In genomic region chrX:140918398-140919043, GRCh38 we compare ENCODE assay signal across 8 cellular contexts.
DNase-seq lines count a peak whose midpoint lies in the region; ATAC-seq and TF ChIP-seq lines count a peak whose summit lies in the region.

No MANE protein-coding gene starts in this region.

- H3K4me3 Mint-ChIP-seq in immature natural killer cell, result peak overlapping the region in 1 of 5 donors; percentile 23
- no peak overlapping the region for H3K4me3 Mint-ChIP-seq in stimulated activated effector memory CD8-positive, alpha-beta T cell treated with anti-CD3 and anti-CD28 coated beads, Interleukin-12 subunit alpha, Interleukin-12 subunit beta, amount 100 ng/mL, for 72 hours

- peak; percentile 84 for ATAC-seq in GM21447 (IDR thresholded peaks at IDR 0.05; ENCODE audit: unreplicated experiment)
- peak; percentile 61 for ATAC-seq in HG03565 (IDR thresholded peaks at IDR 0.05; ENCODE audit: unreplicated experiment)
- ATAC-seq in PC-3, result peak; percentile 33; the same call in 1 of the 2 replicates
- peak; percentile 47 for ATAC-seq in stimulated activated effector memory CD8-positive, alpha-beta T cell treated with anti-CD3 and anti-CD28 coated beads, Interleukin-12 subunit alpha, Interleukin-12 subunit beta, amount 100 ng/mL, for 72 hours

- H3K27me3 Mint-ChIP-seq in immature natural killer cell (ENCODE audit: low read depth in 3 of 3), result peaks cover 0 to 3% (median 2%) of the 10 kb centered on the region in 3 donors

- intact Hi-C loops in PC-3 (cut with micrococcal nuclease), result loop anchor here (10.0 kb wide), 3 partner anchors 256 to 1006 kb away; partner anchors contain the start of gene LDOC1

- peak; percentile 86 for TF ChIP-seq CTCF in PC-3 (conservative IDR thresholded peaks at IDR 0.05; ENCODE audit: low read depth, low read length)

- H3K27ac ChIP-seq in PC-3 (ENCODE audit: low read length), result no peak overlapping the region

- POLR2A ChIA-PET in PC-3 (lab: Charles Lee; ENCODE audit: unreplicated experiment), result interaction anchor here (0.7 kb wide), 1 partner anchor 259 kb away, joined by 3 read pairs; no protein-coding TSS in a partner anchor

- H3K4me1 Mint-ChIP-seq in immature natural killer cell, result peaks cover 3 to 13% of the 10 kb centered on the region in 2 donors
- H3K4me1 Mint-ChIP-seq in stimulated activated effector memory CD8-positive, alpha-beta T cell treated with anti-CD3 and anti-CD28 coated beads, Interleukin-12 subunit alpha, Interleukin-12 subunit beta, amount 100 ng/mL, for 72 hours, result peaks cover 9% of the 10 kb centered on the region

- H3K9ac ChIP-seq in PC-3 (ENCODE audit: low read length), result no peak overlapping the region

- no TSS peak for BruUV-seq in PC-3 (replicated peaks; lab: Mats Ljungman, UMichigan)

- no peaks in the 10 kb centered on the region for H3F3A ChIP-seq in PC-3 (ENCODE audit: low read length, unreplicated experiment)

- H3K27ac Mint-ChIP-seq in immature natural killer cell, result peak overlapping the region in 2 of 6 donors; percentile 7 to 24
- H3K27ac Mint-ChIP-seq in stimulated activated effector memory CD8-positive, alpha-beta T cell treated with anti-CD3 and anti-CD28 coated beads, Interleukin-12 subunit alpha, Interleukin-12 subunit beta, amount 100 ng/mL, for 72 hours, result peak overlapping the region; percentile 84

- no peaks in the 10 kb centered on the region for H3K79me2 ChIP-seq in PC-3 (ENCODE audit: low read length)

- 0 out of 2 replicates have a peak, but pooled peaks cover 6% of the 10 kb centered on the region for H3K4me1 ChIP-seq in PC-3 (ENCODE audit: insufficient read depth, low read length)

- H3K9me3 Mint-ChIP-seq in immature natural killer cell, result peaks cover 0 to 3% (median 0%) of the 10 kb centered on the region in 6 donors
- H3K9me3 Mint-ChIP-seq in stimulated activated effector memory CD8-positive, alpha-beta T cell treated with anti-CD3 and anti-CD28 coated beads, Interleukin-12 subunit alpha, Interleukin-12 subunit beta, amount 100 ng/mL, for 72 hours, result peaks cover 2% of the 10 kb centered on the region

- DNase-seq in SIG-M5 treated with dmso at 0.1 percent for 504 hours (lab: John Stamatoyannopoulos, UW; ENCODE audit: unreplicated experiment) (peak; percentile 45), SIG-M5 (lab: John Stamatoyannopoulos, UW) (no peak), PC-3 (peak; percentile 70), amniotic stem cell (lab: John Stamatoyannopoulos, UW) (peak; percentile 1), immature natural killer cell (peak; percentile 3 to 58 (median 40))
- DNase-seq in stimulated activated effector memory CD8-positive, alpha-beta T cell treated with anti-CD3 and anti-CD28 coated beads, Interleukin-12 subunit alpha, Interleukin-12 subunit beta, amount 100 ng/mL, for 72 hours (ENCODE audit: low spot score in 2 of 2), result peak in 1 of 2 donors; percentile 43

- no peaks in the 10 kb centered on the region for H3K27me3 ChIP-seq in PC-3 (ENCODE audit: low read length)

- no peaks in the 10 kb centered on the region for H3K36me3 ChIP-seq in PC-3 (ENCODE audit: low read depth, low read length)

- H3K9me2 ChIP-seq in PC-3 (replicated peaks; ENCODE audit: low read length), result no peaks in the 10 kb centered on the region

- peak overlapping the region; percentile 72 for H2AFZ ChIP-seq in PC-3 (ENCODE audit: low read length)

- H3K9me3 ChIP-seq in PC-3 (ENCODE audit: low read length), result no peaks in the 10 kb centered on the region

- CTCF ChIA-PET in PC-3 (lab: Charles Lee), result interaction anchor here (0.5 to 0.6 kb wide), 6 partner anchors 154 to 1960 kb away, joined by 3 to 8 read pairs (median 4); no protein-coding TSS in a partner anchor

- H4K20me1 ChIP-seq in PC-3 (ENCODE audit: low read length), result no peaks in the 10 kb centered on the region

- H3K4me2 ChIP-seq in PC-3 (ENCODE audit: low read length), result 0 out of 2 replicates have a peak overlapping the region, but pooled peaks have one; percentile 38

- H3K4me3 ChIP-seq in PC-3 (ENCODE audit: low read length), result no peak overlapping the region

- no peaks in the 10 kb centered on the region for H3K36me3 Mint-ChIP-seq in immature natural killer cell
- H3K36me3 Mint-ChIP-seq in stimulated activated effector memory CD8-positive, alpha-beta T cell treated with anti-CD3 and anti-CD28 coated beads, Interleukin-12 subunit alpha, Interleukin-12 subunit beta, amount 100 ng/mL, for 72 hours, result no peaks in the 10 kb centered on the region

Comparison
In these comparisons a context has a peak if more than half of its experiments do, and no peak if none do; other contexts are left out.
1. ATAC-seq: peak in every context shown above with its lines; median percentile 84 in GM21447; 61 in HG03565; 47 in stimulated activated effector memory CD8-positive, alpha-beta T cell treated with anti-CD3 and anti-CD28 coated beads, Interleukin-12 subunit alpha, Interleukin-12 subunit beta, amount 100 ng/mL, for 72 hours; 33 in PC-3.